In the genomic region with DNA sequence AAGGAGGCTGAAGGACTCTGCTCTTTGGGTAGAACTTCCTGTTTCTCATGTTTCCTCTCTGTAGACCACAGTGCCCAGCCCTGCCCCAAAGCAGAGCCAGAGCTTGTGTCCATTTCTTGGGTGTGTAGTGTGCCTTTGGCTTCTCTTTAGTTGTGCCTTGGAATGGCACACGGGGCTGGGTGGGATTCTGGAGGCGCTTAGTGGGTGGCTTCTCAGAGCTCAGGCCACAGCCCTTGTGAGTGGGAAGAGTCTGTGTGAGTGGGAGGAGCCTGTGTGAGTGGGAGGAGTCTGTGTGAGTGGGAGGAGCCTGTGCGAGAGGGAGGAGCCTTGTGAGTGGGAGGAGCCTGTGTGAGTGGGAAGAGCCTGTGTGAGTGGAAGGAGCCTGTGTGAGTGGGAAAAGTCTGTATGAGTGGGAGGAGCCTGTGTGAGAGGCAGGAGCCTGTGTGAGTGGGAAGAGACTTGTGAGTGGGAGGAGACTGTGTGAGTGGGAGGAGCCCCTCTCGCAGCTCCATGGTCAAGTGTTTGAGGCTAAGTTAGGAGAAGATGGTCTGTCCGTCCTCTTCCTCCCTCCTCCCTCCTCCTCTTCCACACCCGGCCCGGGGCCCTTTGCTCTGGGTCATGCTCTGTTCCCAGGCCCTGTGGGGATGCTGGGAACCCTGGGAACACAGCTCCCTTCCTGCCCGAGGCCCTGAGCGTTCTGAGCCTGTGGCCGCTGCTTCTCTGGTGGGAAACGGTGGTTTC, we compare ENCODE assay signal across 12 cellular contexts.
A peak's percentile ranks its signal among the peaks of the same experiment; 100 is the strongest.
DNase-seq lines count a peak whose midpoint lies in the region; ATAC-seq and TF ChIP-seq lines count a peak whose summit lies in the region.
"Had no signal": no experiment of that assay in that cellular context is flagged by ENCODE, and none has a peak within 500 bp of the region (broad histone marks: within the 10 kb centered on the region; RNA-seq: fewer than 3 reads in every experiment).

No MANE protein-coding gene starts in this region.

- no peak overlapping the region for H3K27ac Mint-ChIP-seq in T-helper 17 cell
- H3K27ac Mint-ChIP-seq: progenitor cell of endocrine pancreas had no signal

- H3K9me3 ChIP-seq in T-helper 17 cell (ENCODE audit: control insufficient read depth, low read length, poor library complexity, severe bottlenecking), result no peaks in the 10 kb centered on the region
- peaks cover 0 to 12% (median 2%) of the 10 kb centered on the region in 11 donors for H3K9me3 ChIP-seq in heart right ventricle
- H3K9me3 ChIP-seq in thyroid gland, result no peaks in the 10 kb centered on the region
- H3K9me3 ChIP-seq in prostate gland, result no peaks in the 10 kb centered on the region
- H3K9me3 ChIP-seq in colonic mucosa, result no peaks in the 10 kb centered on the region

- no peak for TF ChIP-seq POLR2A in thyroid gland (IDR thresholded peaks at IDR 0.05)
- TF ChIP-seq POLR2A in prostate gland (IDR thresholded peaks at IDR 0.05), result no peak

- TF ChIP-seq CTCF in heart right ventricle (IDR thresholded peaks at IDR 0.05), result no peak
- no peak for TF ChIP-seq CTCF in thyroid gland (IDR thresholded peaks at IDR 0.05)
- no peak for TF ChIP-seq CTCF in prostate gland (IDR thresholded peaks at IDR 0.05)
- no peak for TF ChIP-seq CTCF in colonic mucosa (IDR thresholded peaks at IDR 0.05)

- H3K36me3 Mint-ChIP-seq in T-helper 17 cell (ENCODE audit: low read depth), result peaks cover 4% of the 10 kb centered on the region

- ATAC-seq in Right ventricle myocardium inferior (peak; percentile 32), T-helper 17 cell (peak; percentile 59), heart right ventricle (peak; percentile 29 to 59 (median 51))

- intact Hi-C loops in Right ventricle myocardium inferior (cut with DNase I), result loop anchor here (2.0 kb wide), 1 partner anchor 16 kb away; no protein-coding TSS in a partner anchor
- intact Hi-C loops in cardiac septum (cut with DNase I), result no loop called here
- intact Hi-C loops in heart right ventricle (cut with DNase I), result no loop called here
- intact Hi-C loops in thyroid gland (cut with DNase I), result no loop called here
- intact Hi-C loops in prostate gland (cut with DNase I), result no loop called here
- intact Hi-C loops in colonic mucosa (cut with DNase I), result no loop called here

- H3K4me3 Mint-ChIP-seq in T-helper 17 cell, result no peak overlapping the region

- 71 to 76% methylated on average over 9 to 11 of the region's 11 CpGs for WGBS in heart right ventricle, 2 donors
- WGBS in thyroid gland, 2 donors, result 75 to 87% methylated on average over 11 of the region's 11 CpGs
- 84% methylated on average over 11 of the region's 11 CpGs for WGBS in prostate gland

- no peaks in the 10 kb centered on the region for H3K27me3 Mint-ChIP-seq in T-helper 17 cell
- H3K27me3 Mint-ChIP-seq: progenitor cell of endocrine pancreas had no signal

- DNase-seq in Right ventricle myocardium inferior (ENCODE audit: missing footprints) (peak; percentile 75), cardiac septum (ENCODE audit: low spot score) (no peak), T-helper 17 cell (no peak), heart right ventricle (peak; percentile 65 to 68), thyroid gland (no peak), NCI-H1092 (lab: John Stamatoyannopoulos, UW) (no peak), prostate gland (ENCODE audit: low spot score) (no peak), colonic mucosa (no peak)
- DNase-seq: activated gamma-delta T cell treated with Interleukin-2 at 50 U/mL for 16 hours, COR-L47, NCI-H2029 treated with DMSO at 0.1 percent for 48 hours had no signal

- H3K4me3 ChIP-seq in heart right ventricle (no peak overlapping the region), thyroid gland (replicated peaks in 1 of 3) (no peak overlapping the region), prostate gland (no peak overlapping the region), colonic mucosa (no peak overlapping the region)

- H3K4me1 ChIP-seq in heart right ventricle (peaks cover 20 to 71% (median 36%) of the 10 kb centered on the region in 9 donors), thyroid gland (peaks cover 29 to 57% of the 10 kb centered on the region in 2 donors), prostate gland (replicated peaks) (no peaks in the 10 kb centered on the region), colonic mucosa (no peaks in the 10 kb centered on the region)

- H3K27ac ChIP-seq in heart right ventricle, result peak overlapping the region in 9 of 10 donors; percentile 47 to 78 (median 59)
- peak overlapping the region in 2 of 3 donors; percentile 4 to 35 for H3K27ac ChIP-seq in thyroid gland
- H3K27ac ChIP-seq in prostate gland, result no peak overlapping the region
- no peak overlapping the region for H3K27ac ChIP-seq in colonic mucosa

- peaks cover 15% of the 10 kb centered on the region for H3K4me1 Mint-ChIP-seq in T-helper 17 cell

- no peaks in the 10 kb centered on the region for H3K27me3 ChIP-seq in heart right ventricle
- H3K27me3 ChIP-seq in thyroid gland, result no peaks in the 10 kb centered on the region
- no peaks in the 10 kb centered on the region for H3K27me3 ChIP-seq in prostate gland (replicated peaks; ENCODE audit: insufficient read depth)
- no peaks in the 10 kb centered on the region for H3K27me3 ChIP-seq in colonic mucosa

- peaks cover 0 to 6% (median 0%) of the 10 kb centered on the region in 9 donors for H3K36me3 ChIP-seq in heart right ventricle
- H3K36me3 ChIP-seq in thyroid gland, result no peaks in the 10 kb centered on the region
- no peaks in the 10 kb centered on the region for H3K36me3 ChIP-seq in prostate gland
- no peaks in the 10 kb centered on the region for H3K36me3 ChIP-seq in colonic mucosa

- H3K9ac ChIP-seq in colonic mucosa (ENCODE audit: low read depth in 2 of 2, low read length in 2 of 2), result no peak overlapping the region

Comparison
In these comparisons a context has a peak if more than half of its experiments do, and no peak if none do; other contexts are left out.
1. DNase-seq: peak in Right ventricle myocardium inferior (single experiment) and heart right ventricle (2 of 2); none in cardiac septum (single experiment), T-helper 17 cell (0 of 3), thyroid gland (0 of 2), NCI-H1092 (single experiment), prostate gland (single experiment) and colonic mucosa (single experiment).
2. H3K27ac ChIP-seq: peak in heart right ventricle (9 of 10) and thyroid gland (2 of 3); none in prostate gland (0 of 2) and colonic mucosa (single experiment).
3. Peak in every context shown above with its lines, with median percentiles within 50 percentile points of each other: ATAC-seq.